In the genomic region with DNA sequence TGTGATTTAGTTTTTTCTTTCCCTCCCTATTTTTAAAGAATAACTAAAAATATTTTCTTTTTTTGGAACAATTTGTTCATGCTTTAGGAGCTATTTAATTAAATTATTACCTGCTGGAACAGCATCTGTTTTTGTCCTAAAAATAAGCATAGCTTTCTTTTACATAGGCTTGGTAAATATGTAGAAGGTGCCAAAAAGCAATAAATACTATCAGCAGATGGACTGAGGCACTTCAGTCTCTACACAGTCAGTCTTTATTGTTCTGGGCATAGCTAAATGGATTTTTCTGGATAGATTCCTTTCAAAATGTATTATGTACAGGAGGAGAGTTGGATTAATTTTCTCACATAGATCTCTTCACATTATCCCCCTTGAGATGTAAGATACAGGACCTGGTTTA, we compare ENCODE assay signal across 16 cellular contexts.
"Had no signal": no experiment of that assay in that cellular context is flagged by ENCODE, and none has a peak within 500 bp of the region (broad histone marks: within the 10 kb centered on the region; RNA-seq: fewer than 3 reads in every experiment).

No MANE protein-coding gene starts in this region.

- H3K9me3 Mint-ChIP-seq: activated CD4-positive, alpha-beta T cell treated with anti-CD3 and anti-CD28 coated beads, Interleukin-2, amount 10 ng/mL, durations not matched to agents 7 days and 5 days; activated naive CD4-positive, alpha-beta T cell treated with anti-CD3 and anti-CD28 coated beads for 36 hours; nephron progenitor cell had no signal

- H3K36me3 ChIP-seq: cardiac muscle cell, pancreas, upper lobe of right lung, WERI-Rb-1 had no signal

- H3K4me1 Mint-ChIP-seq: activated CD4-positive, alpha-beta T cell treated with anti-CD3 and anti-CD28 coated beads, Interleukin-2, amount 10 ng/mL, durations not matched to agents 7 days and 5 days; activated T-helper 17 cell treated with anti-CD3 and anti-CD28 coated beads, Interleukin-2, amount 50 U/mL, for 72 hours; nephron progenitor cell; stimulated activated naive CD8-positive, alpha-beta T cell treated with anti-CD3 and anti-CD28 coated beads, Interleukin-15, amount 100 ng/mL, for 72 hours had no signal

- H3K9me3 ChIP-seq: pancreas, testis, upper lobe of right lung had no signal

- H3K4me1 ChIP-seq: pancreas, testis, upper lobe of right lung had no signal

- H3K27ac ChIP-seq: cardiac muscle cell, coronary artery, pancreas, testis, upper lobe of right lung, WERI-Rb-1 had no signal

- H3K4me3 Mint-ChIP-seq: activated CD4-positive, alpha-beta T cell treated with anti-CD3 and anti-CD28 coated beads, Interleukin-2, amount 10 ng/mL, durations not matched to agents 7 days and 5 days; activated naive CD4-positive, alpha-beta T cell treated with anti-CD3 and anti-CD28 coated beads for 36 hours; activated T-helper 17 cell treated with anti-CD3 and anti-CD28 coated beads, Interleukin-2, amount 50 U/mL, for 72 hours; nephron progenitor cell; stimulated activated naive CD8-positive, alpha-beta T cell treated with anti-CD3 and anti-CD28 coated beads, Interleukin-15, amount 100 ng/mL, for 72 hours had no signal

- DNase-seq: activated CD4-positive, alpha-beta T cell treated with anti-CD3 and anti-CD28 coated beads, Interleukin-2, amount 10 ng/mL, durations not matched to agents 7 days and 5 days; activated naive CD4-positive, alpha-beta T cell treated with anti-CD3 and anti-CD28 coated beads for 36 hours; activated T-cell treated with anti-CD3 and anti-CD28 coated beads for 4 hours; effector CD4-positive, alpha-beta T cell; hypothalamus; kidney glomerular epithelial cell; nephron progenitor cell; pancreas; stimulated activated CD4-positive, alpha-beta T cell treated with anti-CD3 and anti-CD28 coated beads, Interleukin-4, amount 100 ng/mL, for 4 hours; stimulated activated naive CD8-positive, alpha-beta T cell treated with anti-CD3 and anti-CD28 coated beads, Interleukin-15, amount 100 ng/mL, for 72 hours; testis; upper lobe of right lung; WERI-Rb-1 had no signal

- H3K27me3 Mint-ChIP-seq: activated CD4-positive, alpha-beta T cell treated with anti-CD3 and anti-CD28 coated beads, Interleukin-2, amount 10 ng/mL, durations not matched to agents 7 days and 5 days; activated T-helper 17 cell treated with anti-CD3 and anti-CD28 coated beads, Interleukin-2, amount 50 U/mL, for 72 hours; stimulated activated naive CD8-positive, alpha-beta T cell treated with anti-CD3 and anti-CD28 coated beads, Interleukin-15, amount 100 ng/mL, for 72 hours had no signal

- H3K27ac Mint-ChIP-seq: activated CD4-positive, alpha-beta T cell treated with anti-CD3 and anti-CD28 coated beads, Interleukin-2, amount 10 ng/mL, durations not matched to agents 7 days and 5 days; activated naive CD4-positive, alpha-beta T cell treated with anti-CD3 and anti-CD28 coated beads for 36 hours; activated T-helper 17 cell treated with anti-CD3 and anti-CD28 coated beads, Interleukin-2, amount 50 U/mL, for 72 hours; nephron progenitor cell; stimulated activated naive CD8-positive, alpha-beta T cell treated with anti-CD3 and anti-CD28 coated beads, Interleukin-15, amount 100 ng/mL, for 72 hours had no signal

- H3K27me3 ChIP-seq: cardiac muscle cell, testis, upper lobe of right lung had no signal

- ATAC-seq: activated T-helper 17 cell treated with anti-CD3 and anti-CD28 coated beads, Interleukin-2, amount 50 U/mL, for 72 hours; pancreas; stimulated activated naive CD8-positive, alpha-beta T cell treated with anti-CD3 and anti-CD28 coated beads, Interleukin-15, amount 100 ng/mL, for 72 hours; upper lobe of right lung had no signal

- H3K4me3 ChIP-seq: cardiac muscle cell, coronary artery, pancreas, testis, upper lobe of right lung had no signal
